Comparison of ENCODE assay signal across 25 cellular contexts in the genomic region with DNA sequence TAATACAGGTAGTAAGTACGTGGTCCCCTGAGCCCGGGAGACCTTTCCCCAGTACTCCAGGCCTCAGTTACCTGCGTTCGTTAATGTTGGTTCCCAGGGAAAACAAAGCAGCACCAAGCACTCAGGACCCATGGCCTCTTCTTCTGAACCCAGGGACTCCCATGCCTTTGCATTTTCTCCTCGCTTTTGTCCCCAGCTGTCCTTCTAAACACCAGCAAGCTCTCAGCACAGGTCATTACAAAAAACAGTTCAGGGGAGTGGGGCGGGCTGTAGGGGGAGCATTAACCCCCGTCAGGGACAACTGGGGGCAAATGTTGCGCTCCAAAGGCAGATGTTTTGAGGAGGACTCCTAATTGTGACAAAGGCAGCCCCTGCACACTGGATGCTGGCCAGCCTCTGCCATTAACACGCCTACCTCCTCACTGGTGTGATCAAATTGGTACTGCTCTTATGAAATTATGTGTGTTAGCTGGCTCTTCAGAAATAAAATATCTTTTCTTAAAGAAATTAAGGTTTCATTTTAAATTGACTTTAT.
DNase-seq lines count a peak whose midpoint lies in the region; ATAC-seq, FAIRE-seq and TF ChIP-seq lines count a peak whose summit lies in the region.
"Had no signal": no experiment of that assay in that cellular context is flagged by ENCODE, and none has a peak within 500 bp of the region (broad histone marks: within the 10 kb centered on the region; RNA-seq: fewer than 3 reads in every experiment).

No MANE protein-coding gene starts in this region.

- H3K4me1 Mint-ChIP-seq in endodermal cell = no peaks in the 10 kb centered on the region
- H3K4me1 Mint-ChIP-seq: CD8-positive, alpha-beta memory T cell had no signal

- H4K20me1 ChIP-seq in MM.1S (ENCODE audit: insufficient read depth, low read length) = no peaks in the 10 kb centered on the region

- H3K27ac ChIP-seq in MM.1S (ENCODE audit: low read length) (peak overlapping the region; percentile 70; the same call in 1 of the 2 replicates), endodermal cell (ENCODE audit: low read depth, low read length) (no peak overlapping the region), SJCRH30 (no peak overlapping the region)
- H3K27ac ChIP-seq: GM23248, HL-60 had no signal

- WGBS in endodermal cell (ENCODE audit: insufficient coverage in 1 of 2, insufficient read length in 1 of 2), 2 experiments = 71 to 83% methylated on average over 8 to 9 of the region's 9 CpGs

- TF ChIP-seq POLR2A in GM12892 (IDR thresholded peaks at IDR 0.05; ENCODE audit: low read depth, low read length) = no peak

- no peaks in the 10 kb centered on the region for H3K9me2 ChIP-seq in MM.1S (replicated peaks; ENCODE audit: insufficient read depth, low read length)

- peaks cover 7% of the 10 kb centered on the region; the same call in 1 of the 2 replicates for H3K9me3 ChIP-seq in HAP-1
- no peaks in the 10 kb centered on the region for H3K9me3 ChIP-seq in MM.1S (replicated peaks; ENCODE audit: insufficient read depth, low read length)
- no peaks in the 10 kb centered on the region for H3K9me3 ChIP-seq in endodermal cell (ENCODE audit: control insufficient read depth, low read length)
- H3K9me3 ChIP-seq in SJCRH30 (replicated peaks) = no peaks in the 10 kb centered on the region
- H3K9me3 ChIP-seq: BE2C had no signal

- no peak overlapping the region for H3K4me2 ChIP-seq in MM.1S (ENCODE audit: low read depth, low read length)

- H3K9me3 Mint-ChIP-seq in endodermal cell = peaks cover 7% of the 10 kb centered on the region
- H3K9me3 Mint-ChIP-seq: CD4-positive, CD25-positive, alpha-beta regulatory T cell had no signal

- H3K36me3 ChIP-seq in HAP-1 (replicated peaks) = no peaks in the 10 kb centered on the region
- no peaks in the 10 kb centered on the region for H3K36me3 ChIP-seq in MM.1S (replicated peaks; ENCODE audit: insufficient read depth, low read length)
- H3K36me3 ChIP-seq in endodermal cell (ENCODE audit: control insufficient read depth, insufficient read depth, low read length) = no peaks in the 10 kb centered on the region
- H3K36me3 ChIP-seq in SJCRH30 = no peaks in the 10 kb centered on the region
- H3K36me3 ChIP-seq: BE2C had no signal

- in situ Hi-C loops in HAP-1 (cut with MboI; ENCODE audit: low sequenced_read_pairs) = loop anchor here (25.0 kb wide), 1 partner anchor 291 kb away; no protein-coding TSS in a partner anchor

- H3K27me3 Mint-ChIP-seq in endodermal cell (ENCODE audit: insufficient read depth) = no peaks in the 10 kb centered on the region
- H3K27me3 Mint-ChIP-seq: CD4-positive, CD25-positive, alpha-beta regulatory T cell; CD8-positive, alpha-beta memory T cell; IgD-negative memory B cell had no signal

- H3K4me3 Mint-ChIP-seq in endodermal cell = no peak overlapping the region
- H3K4me3 Mint-ChIP-seq: CD4-positive, CD25-positive, alpha-beta regulatory T cell; CD8-positive, alpha-beta memory T cell had no signal

- H3K27ac Mint-ChIP-seq in endodermal cell = peak overlapping the region; percentile 69
- H3K27ac Mint-ChIP-seq: CD4-positive, CD25-positive, alpha-beta regulatory T cell; IgD-negative memory B cell had no signal

- H3K36me3 Mint-ChIP-seq in endodermal cell (ENCODE audit: low read depth) = peaks cover 8% of the 10 kb centered on the region

- H3K27me3 ChIP-seq in HAP-1 (ENCODE audit: low read depth) (no peaks in the 10 kb centered on the region), MM.1S (replicated peaks; ENCODE audit: insufficient read depth, low read length) (no peaks in the 10 kb centered on the region), endodermal cell (ENCODE audit: control insufficient read depth, insufficient read depth, low read length, poor library complexity, severe bottlenecking) (no peaks in the 10 kb centered on the region), SJCRH30 (no peaks in the 10 kb centered on the region)
- H3K27me3 ChIP-seq: BE2C had no signal

- ATAC-seq in HG02642 (IDR thresholded peaks at IDR 0.05; ENCODE audit: poor library complexity, unreplicated experiment) = no peak
- ATAC-seq: GM12878, HepG2 had no signal

- H3K9ac ChIP-seq in MM.1S (ENCODE audit: low read length) (no peak overlapping the region), endodermal cell (ENCODE audit: extremely low read depth, low read length, poor library complexity, severe bottlenecking) (no peak overlapping the region)
- H3K9ac ChIP-seq: GM23248 had no signal

- peaks cover 26% of the 10 kb centered on the region for H3F3A ChIP-seq in MM.1S (ENCODE audit: insufficient read depth, low read length)

- no peak overlapping the region for H2AFZ ChIP-seq in MM.1S (ENCODE audit: low read length)
- H2AFZ ChIP-seq: GM23248 had no signal

- no peak for FAIRE-seq in GM12892 (lab: Jason Lieb, UNC)
- FAIRE-seq: A204.1, GM12878, GM18507, HepG2 had no signal

- TF ChIP-seq CTCF in MM.1S (IDR thresholded peaks at IDR 0.05; ENCODE audit: low read length) = no peak
- no peak for TF ChIP-seq CTCF in endodermal cell (conservative IDR thresholded peaks at IDR 0.05)

- DNase-seq in HAP-1 (ENCODE audit: low spot score in 2 of 2) = peak; percentile 69 to 71
- no peak for DNase-seq in MM.1S
- DNase-seq in endodermal cell = peak; percentile 44
- DNase-seq in GM12892 (ENCODE audit: insufficient read length) = no peak
- DNase-seq in SJCRH30 = no peak
- DNase-seq: ACHN; BE2C; C1 segment of cervical spinal cord; CD4-positive, CD25-positive, alpha-beta regulatory T cell; CD8-positive, alpha-beta memory T cell; COR-L47; DMS 273 treated with DMSO at 0.1 percent for 48 hours; DMS53; DND-41; EL; GM23248; HCEC 1CT; KBM-7 had no signal

- H3K4me1 ChIP-seq in HAP-1 = peaks cover 14% of the 10 kb centered on the region
- H3K4me1 ChIP-seq in MM.1S (ENCODE audit: low read length) = peaks cover 72% of the 10 kb centered on the region
- H3K4me1 ChIP-seq in endodermal cell (ENCODE audit: control insufficient read depth, insufficient read depth, low read length) = no peaks in the 10 kb centered on the region
- H3K4me1 ChIP-seq in SJCRH30 = no peaks in the 10 kb centered on the region
- H3K4me1 ChIP-seq: BE2C had no signal

- no peaks in the 10 kb centered on the region for H3K79me2 ChIP-seq in MM.1S (ENCODE audit: low read length)

- H3K4me3 ChIP-seq in HAP-1 (no peak overlapping the region), MM.1S (ENCODE audit: low read length) (no peak overlapping the region), endodermal cell (ENCODE audit: low read length) (no peak overlapping the region), SJCRH30 (no peak overlapping the region)
- H3K4me3 ChIP-seq: GM12878, GM23248 had no signal

Comparison
In these comparisons a context has a peak if more than half of its experiments do, and no peak if none do; other contexts are left out.
1. DNase-seq: peak in HAP-1 (2 of 2) and endodermal cell (single experiment); none in MM.1S (single experiment), GM12892 (single experiment) and SJCRH30 (0 of 2).